In genomic region chr15:91849749-91850161, GRCh38 we compare ENCODE assay signal across 8 cellular contexts. TPM values are rescaled to one million over a fixed set of nuclear protein-coding genes. Genes with fewer than 3 reads are reported as not detected.
DNase-seq lines count a peak whose midpoint lies in the region; ATAC-seq and TF ChIP-seq lines count a peak whose summit lies in the region.

No MANE protein-coding gene starts in this region.

- no peak for DNase-seq in CD8-positive, alpha-beta T cell
- DNase-seq in HT-29 (ENCODE audit: low spot score) (peak; percentile 63), T-helper 17 cell (no peak), fibroblast of the aortic adventitia (ENCODE audit: low read depth) (peak; percentile 82), omental fat pad (ENCODE audit: low spot score) (no peak), SHP77 treated with DMSO at 0.1 percent for 48 hours (lab: John Stamatoyannopoulos, UW) (no peak)
- DNase-seq in stimulated activated naive CD8-positive, alpha-beta T cell treated with anti-CD3 and anti-CD28 coated beads, Interleukin-15, amount 100 ng/mL, for 72 hours, result peak; percentile 17 to 20

- H3K9me3 ChIP-seq in CD8-positive, alpha-beta T cell (ENCODE audit: low read length), result no peaks in the 10 kb centered on the region
- H3K9me3 ChIP-seq in T-helper 17 cell (ENCODE audit: control insufficient read depth, low read length, poor library complexity, severe bottlenecking), result no peaks in the 10 kb centered on the region

- no peaks in the 10 kb centered on the region for H3K9me3 Mint-ChIP-seq in CD8-positive, alpha-beta T cell
- no peaks in the 10 kb centered on the region for H3K9me3 Mint-ChIP-seq in stimulated activated naive CD8-positive, alpha-beta T cell treated with anti-CD3 and anti-CD28 coated beads, Interleukin-15, amount 100 ng/mL, for 72 hours

- no peaks in the 10 kb centered on the region for H3K36me3 ChIP-seq in CD8-positive, alpha-beta T cell (ENCODE audit: insufficient read depth, low read length)

- peaks cover 14% of the 10 kb centered on the region for H3K27me3 Mint-ChIP-seq in CD8-positive, alpha-beta T cell (ENCODE audit: low read depth)
- peaks cover 8% of the 10 kb centered on the region for H3K27me3 Mint-ChIP-seq in T-helper 17 cell
- H3K27me3 Mint-ChIP-seq in stimulated activated naive CD8-positive, alpha-beta T cell treated with anti-CD3 and anti-CD28 coated beads, Interleukin-15, amount 100 ng/mL, for 72 hours, result peaks cover 31% of the 10 kb centered on the region

- intact Hi-C loops in CD8-positive, alpha-beta T cell (cut with DNase I, micrococcal nuclease), result loop anchor here (1.0 to 10.0 kb wide), 6 partner anchors 93 to 1752 kb away; partner anchors contain the start of genes HDDC3 (in 1 of the 2) and UNC45A (in 1 of the 2)

- peaks cover 27% of the 10 kb centered on the region for H3K4me1 Mint-ChIP-seq in CD8-positive, alpha-beta T cell (ENCODE audit: low read depth)
- peaks cover 30% of the 10 kb centered on the region for H3K4me1 Mint-ChIP-seq in T-helper 17 cell
- H3K4me1 Mint-ChIP-seq in stimulated activated naive CD8-positive, alpha-beta T cell treated with anti-CD3 and anti-CD28 coated beads, Interleukin-15, amount 100 ng/mL, for 72 hours, result peaks cover 26% of the 10 kb centered on the region

- ATAC-seq in CD8-positive, alpha-beta T cell, result no peak
- ATAC-seq in T-helper 17 cell (no peak), omental fat pad (ENCODE audit: low FRiP score) (no peak), GM21360 (IDR thresholded peaks at IDR 0.05; ENCODE audit: unreplicated experiment) (no peak)
- ATAC-seq in stimulated activated naive CD8-positive, alpha-beta T cell treated with anti-CD3 and anti-CD28 coated beads, Interleukin-15, amount 100 ng/mL, for 72 hours, result no peak

- peak; percentile 68 for TF ChIP-seq CTCF in CD8-positive, alpha-beta T cell (IDR thresholded peaks at IDR 0.05)
- TF ChIP-seq CTCF in fibroblast of the aortic adventitia (IDR thresholded peaks at IDR 0.05; ENCODE audit: insufficient read depth, low read length) (peak; percentile 85), omental fat pad (IDR thresholded peaks at IDR 0.05) (no peak)

- no peak overlapping the region for H3K27ac ChIP-seq in CD8-positive, alpha-beta T cell (ENCODE audit: low read depth, low read length)

- CTCF ChIA-PET in CD8-positive, alpha-beta T cell (lab: Charles Lee), result interaction anchor here (0.6 to 6.0 kb wide), 21 partner anchors 9 to 865 kb away, joined by 3 to 44 read pairs (median 4); no protein-coding TSS in a partner anchor

- H3K4me1 ChIP-seq in CD8-positive, alpha-beta T cell (ENCODE audit: insufficient read depth, low read length), result peaks cover 28% of the 10 kb centered on the region

- H3K4me3 ChIP-seq in CD8-positive, alpha-beta T cell (ENCODE audit: low read depth, low read length), result no peak overlapping the region
- no peak overlapping the region for H3K4me3 ChIP-seq in fibroblast of the aortic adventitia (ENCODE audit: low read depth, low read length)

- POLR2A ChIA-PET in CD8-positive, alpha-beta T cell (lab: Charles Lee), result interaction anchor here (0.7 to 1.6 kb wide), 2 partner anchors 92 to 396 kb away, joined by 3 to 5 read pairs; no protein-coding TSS in a partner anchor

- H3K27ac Mint-ChIP-seq in CD8-positive, alpha-beta T cell, result no peak overlapping the region
- H3K27ac Mint-ChIP-seq in T-helper 17 cell, result peak overlapping the region; percentile 93
- H3K27ac Mint-ChIP-seq in stimulated activated naive CD8-positive, alpha-beta T cell treated with anti-CD3 and anti-CD28 coated beads, Interleukin-15, amount 100 ng/mL, for 72 hours, result peak overlapping the region in 1 of 2 donors; percentile 46

- H3K36me3 Mint-ChIP-seq in CD8-positive, alpha-beta T cell, result peaks cover 3% of the 10 kb centered on the region
- no peaks in the 10 kb centered on the region for H3K36me3 Mint-ChIP-seq in T-helper 17 cell (ENCODE audit: low read depth)

- peak overlapping the region; percentile 16 for H3K4me3 Mint-ChIP-seq in CD8-positive, alpha-beta T cell
- H3K4me3 Mint-ChIP-seq in T-helper 17 cell, result peak overlapping the region; percentile 82
- H3K4me3 Mint-ChIP-seq in stimulated activated naive CD8-positive, alpha-beta T cell treated with anti-CD3 and anti-CD28 coated beads, Interleukin-15, amount 100 ng/mL, for 72 hours, result peak overlapping the region; percentile 63 to 64

- H3K27me3 ChIP-seq in CD8-positive, alpha-beta T cell (ENCODE audit: insufficient read depth, low read length), result no peaks in the 10 kb centered on the region

RNA-seq across cellular contexts. Expression of gene SLCO3A1, which starts 3.8 kb away (rescaled TPM):
- 10 to 100 TPM; 16.7 to 18.1 TPM for total RNA-seq in CD8-positive, alpha-beta T cell
- total RNA-seq in HT-29 (2014; rRNA removed; shearing (Covaris generic)), result 0.47 and 2.2 TPM in 2 replicates
- total RNA-seq in T-helper 17 cell, result 10 to 100 TPM; 55.9 to 65.1 TPM
- 8.9 and 11.1 TPM in 2 replicates for total RNA-seq in fibroblast of the aortic adventitia (ENCODE audit: low replicate concordance)
- 10 to 100 TPM; 12.3 to 21.8 (median 14.8) TPM for total RNA-seq in omental fat pad

Comparison
In these comparisons a context has a peak if more than half of its experiments do, and no peak if none do; other contexts are left out.
1. DNase-seq: peak in HT-29 (single experiment), fibroblast of the aortic adventitia (single experiment) and stimulated activated naive CD8-positive, alpha-beta T cell treated with anti-CD3 and anti-CD28 coated beads, Interleukin-15, amount 100 ng/mL, for 72 hours (2 of 2); none in CD8-positive, alpha-beta T cell (0 of 7), T-helper 17 cell (0 of 3), omental fat pad (single experiment) and SHP77 treated with DMSO at 0.1 percent for 48 hours (single experiment).
2. H3K4me3 Mint-ChIP-seq: peak in every context shown above with its lines; median percentile 82 in T-helper 17 cell; 64 in stimulated activated naive CD8-positive, alpha-beta T cell treated with anti-CD3 and anti-CD28 coated beads, Interleukin-15, amount 100 ng/mL, for 72 hours; 16 in CD8-positive, alpha-beta T cell.
3. CTCF ChIP-seq: peak in CD8-positive, alpha-beta T cell (single experiment) and fibroblast of the aortic adventitia (single experiment); none in omental fat pad (0 of 3).